In genomic region chr6:56570434-56571359, GRCh38 we compare ENCODE assay signal across 9 cellular contexts.
DNase-seq lines count a peak whose midpoint lies in the region; ATAC-seq and TF ChIP-seq lines count a peak whose summit lies in the region.
"Had no signal": no experiment of that assay in that cellular context is flagged by ENCODE, and none has a peak within 500 bp of the region (broad histone marks: within the 10 kb centered on the region; RNA-seq: fewer than 3 reads in every experiment).

No MANE protein-coding gene starts in this region.

- no peak for TF ChIP-seq POLR2A in breast epithelium (IDR thresholded peaks at IDR 0.05)

- 60% methylated on average over 8 of the region's 8 CpGs for WGBS in liver

- H3K36me3 ChIP-seq in breast epithelium, result no peaks in the 10 kb centered on the region
- H3K36me3 ChIP-seq in liver (ENCODE audit: control insufficient read depth in 4 of 4, insufficient read depth in 3 of 4, low read depth in 1 of 4, low read length in 3 of 4), result peaks cover 2 to 35% (median 14%) of the 10 kb centered on the region in 4 donors

- intact Hi-C loops in breast epithelium (cut with DNase I; ENCODE audit: low total_unique reads), result no loop called here

- H3K27ac ChIP-seq in breast epithelium (no peak overlapping the region), liver (ENCODE audit: low read depth in 1 of 2, low read length in 2 of 2) (no peak overlapping the region)
- H3K27ac ChIP-seq: SJSA1 had no signal

- no peak overlapping the region for H3K9ac ChIP-seq in liver (ENCODE audit: low read depth in 1 of 2, low read length in 2 of 2)

- TF ChIP-seq RAD21 in liver (IDR thresholded peaks at IDR 0.05), result peak; percentile 77 to 86

- TF ChIP-seq CTCF in breast epithelium (IDR thresholded peaks at IDR 0.05), result peak; percentile 21 to 63 (median 32)
- TF ChIP-seq CTCF in liver (IDR thresholded peaks at IDR 0.05; ENCODE audit: low read depth, low read length, missing input control), result peak; percentile 53

- H3K4me3 ChIP-seq in breast epithelium (no peak overlapping the region), liver (ENCODE audit: low read depth in 1 of 3, low read length in 3 of 3) (no peak overlapping the region)
- H3K4me3 ChIP-seq: SJSA1 had no signal

- H3K4me1 ChIP-seq in breast epithelium (no peaks in the 10 kb centered on the region), liver (ENCODE audit: control insufficient read depth in 4 of 4, insufficient read depth in 4 of 4, low read length in 3 of 4) (peaks cover 0 to 7% (median 2%) of the 10 kb centered on the region in 4 donors)
- H3K4me1 ChIP-seq: SJSA1 had no signal

- ATAC-seq in GM18909 (IDR thresholded peaks at IDR 0.05; ENCODE audit: poor library complexity, unreplicated experiment) (peak; percentile 85), HG03139 (IDR thresholded peaks at IDR 0.05; ENCODE audit: unreplicated experiment) (peak; percentile 70)

- H3K9me3 ChIP-seq in breast epithelium, result no peaks in the 10 kb centered on the region
- H3K9me3 ChIP-seq in liver (ENCODE audit: control insufficient read depth in 4 of 4, low read length in 3 of 4), result no peaks in the 10 kb centered on the region
- H3K9me3 ChIP-seq: SJSA1 had no signal

- H3K27me3 ChIP-seq in breast epithelium (no peaks in the 10 kb centered on the region), liver (ENCODE audit: control insufficient read depth in 4 of 4, insufficient read depth in 4 of 4, low read length in 3 of 4) (no peaks in the 10 kb centered on the region)
- H3K27me3 ChIP-seq: SJSA1 had no signal

- DNase-seq in COLO829 (ENCODE audit: low spot score) (peak; percentile 64), NCI-H510A (lab: John Stamatoyannopoulos, UW) (peak; percentile 19), breast epithelium (ENCODE audit: low spot score in 2 of 2) (no peak), cortex of kidney (lab: John Stamatoyannopoulos, UW) (no peak)
- DNase-seq in stimulated activated CD4-positive, alpha-beta T cell treated with anti-CD3 and anti-CD28 coated beads, Interleukin-4, amount 100 ng/mL, for 4 hours, result no peak

TF ChIP-seq in liver, 16 proteins besides CTCF, POLR2A, EP300 and RAD21:
- no peak for TF ChIP-seq FOXA1 (IDR thresholded peaks at IDR 0.05)
- TF ChIP-seq MAX (IDR thresholded peaks at IDR 0.05), result no peak
- TF ChIP-seq RXRA (IDR thresholded peaks at IDR 0.05), result no peak
- TF ChIP-seq HNF4G (IDR thresholded peaks at IDR 0.05), result no peak
- TF ChIP-seq, protein P1, sequence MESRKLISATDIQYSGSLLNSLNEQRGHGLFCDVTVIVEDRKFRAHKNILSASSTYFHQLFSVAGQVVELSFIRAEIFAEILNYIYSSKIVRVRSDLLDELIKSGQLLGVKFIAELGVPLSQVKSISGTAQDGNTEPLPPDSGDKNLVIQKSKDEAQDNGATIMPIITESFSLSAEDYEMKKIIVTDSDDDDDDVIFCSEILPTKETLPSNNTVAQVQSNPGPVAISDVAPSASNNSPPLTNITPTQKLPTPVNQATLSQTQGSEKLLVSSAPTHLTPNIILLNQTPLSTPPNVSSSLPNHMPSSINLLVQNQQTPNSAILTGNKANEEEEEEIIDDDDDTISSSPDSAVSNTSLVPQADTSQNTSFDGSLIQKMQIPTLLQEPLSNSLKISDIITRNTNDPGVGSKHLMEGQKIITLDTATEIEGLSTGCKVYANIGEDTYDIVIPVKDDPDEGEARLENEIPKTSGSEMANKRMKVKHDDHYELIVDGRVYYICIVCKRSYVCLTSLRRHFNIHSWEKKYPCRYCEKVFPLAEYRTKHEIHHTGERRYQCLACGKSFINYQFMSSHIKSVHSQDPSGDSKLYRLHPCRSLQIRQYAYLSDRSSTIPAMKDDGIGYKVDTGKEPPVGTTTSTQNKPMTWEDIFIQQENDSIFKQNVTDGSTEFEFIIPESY (IDR thresholded peaks at IDR 0.05), result no peak
- TF ChIP-seq TAF1 (conservative IDR thresholded peaks at IDR 0.05), result no peak
- no peak for TF ChIP-seq FOXA2 (IDR thresholded peaks at IDR 0.05)
- TF ChIP-seq JUND (IDR thresholded peaks at IDR 0.05), result no peak
- TF ChIP-seq YY1 (IDR thresholded peaks at IDR 0.05), result no peak
- no peak for TF ChIP-seq SP1 (IDR thresholded peaks at IDR 0.05)
- no peak for TF ChIP-seq HNF4A (conservative IDR thresholded peaks at IDR 0.05)
- TF ChIP-seq ATF3 (IDR thresholded peaks at IDR 0.05), result no peak
- TF ChIP-seq EGR1 (IDR thresholded peaks at IDR 0.05; ENCODE audit: low read depth in 2 of 2), result no peak
- TF ChIP-seq REST (IDR thresholded peaks at IDR 0.05), result no peak

Comparison
In these comparisons a context has a peak if more than half of its experiments do, and no peak if none do; other contexts are left out.
1. DNase-seq: peak in COLO829 (single experiment) and NCI-H510A (single experiment); none in breast epithelium (0 of 2), cortex of kidney (single experiment) and stimulated activated CD4-positive, alpha-beta T cell treated with anti-CD3 and anti-CD28 coated beads, Interleukin-4, amount 100 ng/mL, for 4 hours (0 of 2).